23 cellular contexts compared by ENCODE assay signal in the genomic region with DNA sequence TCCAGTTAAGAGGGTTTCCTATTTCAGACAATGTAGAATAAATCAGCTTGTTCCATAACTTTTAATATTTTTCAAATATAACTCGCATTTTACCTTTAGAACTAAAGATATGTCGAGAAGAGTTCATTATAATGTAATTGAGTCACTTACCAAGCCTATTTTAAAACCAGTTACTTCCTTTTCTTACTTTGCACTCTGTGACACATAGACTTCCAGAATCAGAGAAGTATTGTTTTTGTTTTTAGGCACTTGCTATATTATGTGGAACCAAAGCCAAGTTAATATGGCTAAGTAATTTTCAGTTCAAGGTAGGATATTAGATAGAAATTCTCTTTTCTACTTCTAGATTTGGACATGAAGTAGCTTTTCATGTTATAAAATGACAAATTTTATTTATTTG.
"Had no signal": no experiment of that assay in that cellular context is flagged by ENCODE, and none has a peak within 500 bp of the region (broad histone marks: within the 10 kb centered on the region; RNA-seq: fewer than 3 reads in every experiment).

No MANE protein-coding gene starts in this region.

- H3K4me3 ChIP-seq: colonic mucosa, left lung, lung, psoas muscle, spleen, testis, tibial nerve, upper lobe of right lung had no signal

- H3K36me3 ChIP-seq: colonic mucosa, left lung, spleen, tibial nerve, upper lobe of right lung had no signal

- H3K4me1 ChIP-seq: colonic mucosa, foreskin keratinocyte, parathyroid adenoma, psoas muscle, testis, upper lobe of right lung had no signal

- H3K9me3 ChIP-seq: colonic mucosa, left lung, psoas muscle, spleen, testis, tibial nerve, upper lobe of right lung had no signal

- H3K27me3 ChIP-seq: colonic mucosa, foreskin keratinocyte, left lung, spleen, testis, tibial nerve, upper lobe of right lung had no signal

- FAIRE-seq: endothelial cell of umbilical vein, keratinocyte had no signal

- H3K27ac ChIP-seq: colonic mucosa, foreskin keratinocyte, left lung, parathyroid adenoma, psoas muscle, testis, tibial nerve, upper lobe of right lung had no signal

- DNase-seq: colonic mucosa; effector CD4-positive, alpha-beta T cell; endodermal cell; erythroblast; foreskin keratinocyte; immature natural killer cell; left lung; mesendoderm; naive B cell; nephron progenitor cell; psoas muscle; retina; spleen; stimulated activated CD4-positive, alpha-beta T cell treated with anti-CD3 and anti-CD28 coated beads, Interleukin-15, amount 100 ng/mL, for 24 hours; stimulated activated CD4-positive, alpha-beta T cell treated with anti-CD3 and anti-CD28 coated beads, Interleukin-1b, Interleukin-23, amount 100 ng/mL, for 48 hours; stimulated activated CD4-positive, alpha-beta T cell treated with anti-CD3 and anti-CD28 coated beads, Interleukin-4, amount 100 ng/mL, for 24 hours; testis; upper lobe of right lung had no signal
